ENCODE assay signal across 15 cellular contexts in the genomic region with DNA sequence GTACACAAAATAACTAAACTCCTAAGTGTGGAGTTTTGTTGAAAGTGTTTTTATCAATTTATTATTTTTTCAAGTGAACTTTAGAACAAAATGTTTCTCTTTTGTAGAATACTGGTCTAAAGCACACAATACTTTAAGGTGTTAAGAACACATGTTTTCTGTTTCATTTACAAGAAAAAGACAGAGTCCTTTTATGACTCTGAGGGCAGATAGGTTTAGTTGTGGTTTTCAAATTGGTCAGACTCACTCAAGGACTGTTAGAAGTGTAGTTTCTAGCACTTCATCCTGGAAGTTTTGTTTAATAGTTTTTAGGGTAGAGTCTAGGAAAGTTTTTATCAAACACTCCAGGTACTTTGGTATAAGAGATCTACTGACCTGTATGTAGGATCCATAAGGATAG.
DNase-seq lines count a peak whose midpoint lies in the region; ATAC-seq and TF ChIP-seq lines count a peak whose summit lies in the region.
"Had no signal": no experiment of that assay in that cellular context is flagged by ENCODE, and none has a peak within 500 bp of the region (broad histone marks: within the 10 kb centered on the region; RNA-seq: fewer than 3 reads in every experiment).

No MANE protein-coding gene starts in this region.

- TF ChIP-seq CTCF in right lobe of liver (IDR thresholded peaks at IDR 0.05): no peak
- TF ChIP-seq CTCF in heart right ventricle (IDR thresholded peaks at IDR 0.05): no peak

- H3K27me3 ChIP-seq in right lobe of liver (no peaks in the 10 kb centered on the region), heart right ventricle (no peaks in the 10 kb centered on the region)
- H3K27me3 ChIP-seq: MG63, uterus had no signal

- no peaks in the 10 kb centered on the region for H3K36me3 ChIP-seq in right lobe of liver
- no peaks in the 10 kb centered on the region for H3K36me3 ChIP-seq in heart right ventricle
- H3K36me3 ChIP-seq: MG63, uterus had no signal

- DNase-seq in right lobe of liver (no peak), sciatic nerve (ENCODE audit: low spot score) (no peak), heart right ventricle (no peak), substantia nigra (lab: John Stamatoyannopoulos, UW) (no peak)
- DNase-seq: activated CD8-positive, alpha-beta memory T cell treated with anti-CD3 and anti-CD28 coated beads for 24 hours; activated naive CD4-positive, alpha-beta T cell treated with anti-CD3 and anti-CD28 coated beads, Interleukin-2, amount 50 U/mL, for 16 hours; DMS79; MG63; NCI-H345; T1000; uterus had no signal

- H3K9me3 ChIP-seq in right lobe of liver: no peaks in the 10 kb centered on the region
- peaks cover 0 to 6% (median 0%) of the 10 kb centered on the region in 11 donors for H3K9me3 ChIP-seq in heart right ventricle
- H3K9me3 ChIP-seq: MG63, uterus had no signal

- H3K27ac ChIP-seq in right lobe of liver (no peak overlapping the region), heart right ventricle (no peak overlapping the region), substantia nigra (ENCODE audit: low read depth, low read length, poor library complexity, severe bottlenecking) (no peak overlapping the region)
- H3K27ac ChIP-seq: uterus had no signal

- intact Hi-C loops in right lobe of liver (cut with DNase I) (no loop called here), sciatic nerve (cut with DNase I) (no loop called here), heart right ventricle (cut with DNase I) (no loop called here)

- ATAC-seq in GM18508 (IDR thresholded peaks at IDR 0.05; ENCODE audit: insufficient read depth, unreplicated experiment): peak; percentile 89
- peak; percentile 82 for ATAC-seq in GM21367 (IDR thresholded peaks at IDR 0.05; ENCODE audit: unreplicated experiment)
- peak; percentile 78 for ATAC-seq in HG02943 (IDR thresholded peaks at IDR 0.05; ENCODE audit: low read depth, unreplicated experiment)
- ATAC-seq in HG03565 (IDR thresholded peaks at IDR 0.05; ENCODE audit: unreplicated experiment): peak; percentile 89
- no peak for ATAC-seq in right lobe of liver
- ATAC-seq in sciatic nerve: no peak
- ATAC-seq in heart right ventricle: no peak

- H3K4me3 ChIP-seq in right lobe of liver (no peak overlapping the region), heart right ventricle (no peak overlapping the region)
- H3K4me3 ChIP-seq: MG63, uterus had no signal

- H3K4me1 ChIP-seq in right lobe of liver (no peaks in the 10 kb centered on the region), heart right ventricle (no peaks in the 10 kb centered on the region)
- H3K4me1 ChIP-seq: uterus had no signal

- TF ChIP-seq POLR2A in right lobe of liver (IDR thresholded peaks at IDR 0.05): no peak

Comparison
In these comparisons a context has a peak if more than half of its experiments do, and no peak if none do; other contexts are left out.
1. ATAC-seq: peak in GM18508 (single experiment), GM21367 (single experiment), HG02943 (single experiment) and HG03565 (single experiment); none in right lobe of liver (0 of 4), sciatic nerve (single experiment) and heart right ventricle (0 of 8).